In genomic region chr16:14640538-14640937, GRCh38 we compare ENCODE assay signal across 19 cellular contexts. TPM values are rescaled to one million over a fixed set of nuclear protein-coding genes. Genes with fewer than 3 reads are reported as not detected.
DNase-seq lines count a peak whose midpoint lies in the region; ATAC-seq, FAIRE-seq and TF ChIP-seq lines count a peak whose summit lies in the region.
"Had no signal": no experiment of that assay in that cellular context is flagged by ENCODE, and none has a peak within 500 bp of the region (broad histone marks: within the 10 kb centered on the region; RNA-seq: fewer than 3 reads in every experiment).

No MANE protein-coding gene starts in this region.

- no peaks in the 10 kb centered on the region for H3K27me3 ChIP-seq in Panc1 (ENCODE audit: control insufficient read depth, insufficient read depth, low read length)
- H3K27me3 ChIP-seq: dorsolateral prefrontal cortex, ovary had no signal

- no peak overlapping the region for H3K27ac ChIP-seq in Panc1 (ENCODE audit: low read length)
- H3K27ac ChIP-seq: dorsolateral prefrontal cortex, ovary had no signal

- POLR2A ChIA-PET in Panc1 (lab: Charles Lee), result interaction anchor here (0.7 kb wide), 1 partner anchor 210 kb away, joined by 3 read pairs; no protein-coding TSS in a partner anchor

- peak overlapping the region; percentile 55 for H3K27ac Mint-ChIP-seq in activated naive CD4-positive, alpha-beta T cell treated with anti-CD3 and anti-CD28 coated beads, Interleukin-2, amount 50 U/mL, for 24 hours
- peak overlapping the region; percentile 77 for H3K27ac Mint-ChIP-seq in glutamatergic neuron (ENCODE audit: unreplicated experiment)
- H3K27ac Mint-ChIP-seq in stimulated activated effector memory CD8-positive, alpha-beta T cell treated with anti-CD3 and anti-CD28 coated beads, Interleukin-12 subunit alpha, Interleukin-12 subunit beta, amount 100 ng/mL, for 72 hours, result peak overlapping the region; percentile 88

- DNase-seq in activated naive CD4-positive, alpha-beta T cell treated with anti-CD3 and anti-CD28 coated beads, Interleukin-2, amount 50 U/mL, for 16 hours, result no peak
- DNase-seq in Panc1 (ENCODE audit: low read depth, low spot score) (no peak), glutamatergic neuron (no peak), GM19239 (ENCODE audit: insufficient read length, low spot score) (no peak), hypothalamus (lab: John Stamatoyannopoulos, UW) (no peak)
- DNase-seq in stimulated activated effector memory CD8-positive, alpha-beta T cell treated with anti-CD3 and anti-CD28 coated beads, Interleukin-12 subunit alpha, Interleukin-12 subunit beta, amount 100 ng/mL, for 72 hours (ENCODE audit: low spot score in 2 of 2), result no peak
- DNase-seq: activated CD4-positive, alpha-beta T cell treated with anti-CD3 and anti-CD28 coated beads for 48 hours; DMS153; dorsolateral prefrontal cortex; NCI-H82; ovary; SHP77; stimulated activated CD4-positive, alpha-beta T cell treated with anti-CD3 and anti-CD28 coated beads, Interleukin-12 subunit alpha, Interleukin-12 subunit beta, amount 100 ng/mL, for 4 hours had no signal

- no TSS peak for BruUV-seq in Panc1 (replicated peaks; lab: Mats Ljungman, UMichigan)

- H3K4me1 Mint-ChIP-seq in activated naive CD4-positive, alpha-beta T cell treated with anti-CD3 and anti-CD28 coated beads, Interleukin-2, amount 50 U/mL, for 24 hours, result peaks cover 43% of the 10 kb centered on the region
- H3K4me1 Mint-ChIP-seq in glutamatergic neuron (ENCODE audit: low read depth, unreplicated experiment), result peaks cover 24% of the 10 kb centered on the region
- peaks cover 37% of the 10 kb centered on the region for H3K4me1 Mint-ChIP-seq in stimulated activated effector memory CD8-positive, alpha-beta T cell treated with anti-CD3 and anti-CD28 coated beads, Interleukin-12 subunit alpha, Interleukin-12 subunit beta, amount 100 ng/mL, for 72 hours

- intact Hi-C loops in Panc1 (cut with micrococcal nuclease; ENCODE audit: unreplicated experiment), result no loop called here

- ATAC-seq in Panc1 (peak; percentile 30; the same call in 1 of the 2 replicates), HG02763 (IDR thresholded peaks at IDR 0.05; ENCODE audit: unreplicated experiment) (no peak)
- no peak for ATAC-seq in stimulated activated effector memory CD8-positive, alpha-beta T cell treated with anti-CD3 and anti-CD28 coated beads, Interleukin-12 subunit alpha, Interleukin-12 subunit beta, amount 100 ng/mL, for 72 hours
- ATAC-seq: HCT116 had no signal

- H3K27me3 Mint-ChIP-seq in activated naive CD4-positive, alpha-beta T cell treated with anti-CD3 and anti-CD28 coated beads, Interleukin-2, amount 50 U/mL, for 24 hours, result no peaks in the 10 kb centered on the region
- H3K27me3 Mint-ChIP-seq in glutamatergic neuron (ENCODE audit: unreplicated experiment), result peaks cover 3% of the 10 kb centered on the region
- H3K27me3 Mint-ChIP-seq: brain had no signal

- H3K4me3 ChIP-seq in Panc1 (ENCODE audit: low read depth in 2 of 2, low read length in 2 of 2), result no peak overlapping the region
- H3K4me3 ChIP-seq: dorsolateral prefrontal cortex, ovary had no signal

- peaks cover 4% of the 10 kb centered on the region for H3K36me3 Mint-ChIP-seq in activated naive CD4-positive, alpha-beta T cell treated with anti-CD3 and anti-CD28 coated beads, Interleukin-2, amount 50 U/mL, for 24 hours
- no peaks in the 10 kb centered on the region for H3K36me3 Mint-ChIP-seq in glutamatergic neuron (ENCODE audit: unreplicated experiment)
- H3K36me3 Mint-ChIP-seq in stimulated activated effector memory CD8-positive, alpha-beta T cell treated with anti-CD3 and anti-CD28 coated beads, Interleukin-12 subunit alpha, Interleukin-12 subunit beta, amount 100 ng/mL, for 72 hours, result peaks cover 78% of the 10 kb centered on the region

- in situ Hi-C loops in Panc1 (cut with HindIII; ENCODE audit: low pct_unique_long_range_greater_than_20kb, low sequenced_read_pairs), result no loop called here

- CTCF ChIA-PET in Panc1 (lab: Charles Lee), result no interaction called here

- H3K4me1 ChIP-seq in Panc1 (ENCODE audit: control insufficient read depth, insufficient read depth, low read length), result peaks cover 10% of the 10 kb centered on the region

- TF ChIP-seq CTCF in Panc1 (IDR thresholded peaks at IDR 0.05), result no peak
- TF ChIP-seq CTCF in glutamatergic neuron (IDR thresholded peaks at IDR 0.05; ENCODE audit: partially characterized antibody, unreplicated experiment), result no peak

- H3K4me3 Mint-ChIP-seq in activated naive CD4-positive, alpha-beta T cell treated with anti-CD3 and anti-CD28 coated beads, Interleukin-2, amount 50 U/mL, for 24 hours, result no peak overlapping the region
- H3K4me3 Mint-ChIP-seq in glutamatergic neuron (ENCODE audit: unreplicated experiment), result no peak overlapping the region
- no peak overlapping the region for H3K4me3 Mint-ChIP-seq in stimulated activated effector memory CD8-positive, alpha-beta T cell treated with anti-CD3 and anti-CD28 coated beads, Interleukin-12 subunit alpha, Interleukin-12 subunit beta, amount 100 ng/mL, for 72 hours
- H3K4me3 Mint-ChIP-seq: brain had no signal

- H3K36me3 ChIP-seq in Panc1 (ENCODE audit: control insufficient read depth, insufficient read depth, low read length), result peaks cover 10% of the 10 kb centered on the region
- H3K36me3 ChIP-seq: ovary had no signal

- no peaks in the 10 kb centered on the region for H3K9me3 Mint-ChIP-seq in activated naive CD4-positive, alpha-beta T cell treated with anti-CD3 and anti-CD28 coated beads, Interleukin-2, amount 50 U/mL, for 24 hours
- no peaks in the 10 kb centered on the region for H3K9me3 Mint-ChIP-seq in glutamatergic neuron (ENCODE audit: unreplicated experiment)
- H3K9me3 Mint-ChIP-seq in stimulated activated effector memory CD8-positive, alpha-beta T cell treated with anti-CD3 and anti-CD28 coated beads, Interleukin-12 subunit alpha, Interleukin-12 subunit beta, amount 100 ng/mL, for 72 hours, result no peaks in the 10 kb centered on the region
- H3K9me3 Mint-ChIP-seq: brain had no signal

- no peaks in the 10 kb centered on the region for H3K9me3 ChIP-seq in Panc1 (ENCODE audit: control insufficient read depth, insufficient read depth, low read depth, low read length)
- H3K9me3 ChIP-seq: ovary had no signal

- FAIRE-seq in GM19239 (lab: Jason Lieb, UNC), result no peak

RNA-seq across cellular contexts. Expression of gene BFAR, which starts 7.8 kb away (rescaled TPM):
- total RNA-seq in Panc1 (2021; ENCODE audit: unreplicated experiment), result 114 TPM
- 74.3 TPM for polyA plus RNA-seq in Panc1 (2012; ENCODE audit: insufficient read length)
- 70.7 TPM for total RNA-seq in glutamatergic neuron (ENCODE audit: unreplicated experiment)

RNA-seq across cellular contexts. Expression of gene PARN, which starts 10.5 kb away (rescaled TPM):
- total RNA-seq in Panc1 (2021; ENCODE audit: unreplicated experiment) (57.8 TPM), glutamatergic neuron (ENCODE audit: unreplicated experiment) (26.2 TPM)
- 47.2 TPM for polyA plus RNA-seq in Panc1 (2012; ENCODE audit: insufficient read length)

RNA-seq across cellular contexts. Expression of gene PLA2G10, which starts 53.6 kb away (rescaled TPM):
- total RNA-seq in Panc1 (2021; ENCODE audit: unreplicated experiment), result 0.23 TPM
- not detected for polyA plus RNA-seq in Panc1 (2012; ENCODE audit: insufficient read length)
- total RNA-seq in glutamatergic neuron (ENCODE audit: unreplicated experiment), result not detected
- total RNA-seq: lung microvascular endothelial cell; T-helper 2 cell treated with Interferon-gamma antibody and Interleukin-4, amounts not matched to agents 100 ng/mL and 5 ng/mL, for 36 hours had no signal
- polyA plus RNA-seq: ovary had no signal
